In the genomic region with DNA sequence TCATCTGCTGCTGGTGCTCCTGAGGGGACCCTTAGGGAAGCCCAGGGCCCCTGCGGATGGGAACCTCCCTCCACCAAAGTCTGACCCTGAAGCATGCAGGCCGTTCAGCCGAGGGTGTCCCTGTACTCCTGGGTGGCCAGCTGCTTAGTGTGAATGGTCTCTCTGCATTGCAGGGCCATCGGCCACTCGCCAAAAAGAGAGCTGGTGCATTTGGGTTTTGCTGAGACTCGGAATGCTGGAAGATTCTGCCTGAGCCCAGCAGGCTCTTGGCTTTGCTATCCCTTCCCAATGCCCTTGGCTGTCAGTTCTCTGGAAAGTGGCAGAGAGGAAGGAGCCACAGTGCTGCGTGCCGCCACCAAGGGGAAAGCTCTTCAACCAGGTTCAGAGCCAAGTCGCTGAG, we compare ENCODE assay signal across 25 cellular contexts. TPM values are rescaled to one million over a fixed set of nuclear protein-coding genes. Genes with fewer than 3 reads are reported as not detected.
DNase-seq lines count a peak whose midpoint lies in the region; ATAC-seq and TF ChIP-seq lines count a peak whose summit lies in the region.
"Had no signal": no experiment of that assay in that cellular context is flagged by ENCODE, and none has a peak within 500 bp of the region (broad histone marks: within the 10 kb centered on the region; RNA-seq: fewer than 3 reads in every experiment).

No MANE protein-coding gene starts in this region.

- no CpG with 5 or more reads among the region's 9 CpGs for WGBS in IMR-90 (ENCODE audit: extremely low coverage in 2 of 2, insufficient read length in 1 of 2), 2 experiments
- 87 to 95% methylated on average over 4 of the region's 9 CpGs for WGBS in esophagus squamous epithelium, 2 donors

- no peak for TF ChIP-seq RAD21 in IMR-90 (IDR thresholded peaks at IDR 0.05; ENCODE audit: low read length)

- H2BK120ac ChIP-seq in IMR-90 (ENCODE audit: low read depth, low read length), result no peak overlapping the region

- no TSS peak for BruUV-seq in IMR-90 (replicated peaks; lab: Mats Ljungman, UMichigan)

- no peak overlapping the region for H2BK20ac ChIP-seq in IMR-90 (ENCODE audit: low read depth, low read length)

- H3K27ac ChIP-seq in IMR-90 (ENCODE audit: insufficient read depth, low read length) (no peak overlapping the region), esophagus squamous epithelium (peak overlapping the region in 3 of 4 donors; percentile 6 to 57 (median 17))
- no peak overlapping the region for H3K27ac ChIP-seq in CD8-positive, alpha-beta T cell (ENCODE audit: low read depth, low read length)
- H3K27ac ChIP-seq: adrenal gland, dorsolateral prefrontal cortex, prostate gland, SJSA1, thoracic aorta, WERI-Rb-1 had no signal

- no peaks in the 10 kb centered on the region for H3K9me3 Mint-ChIP-seq in CD8-positive, alpha-beta T cell
- H3K9me3 Mint-ChIP-seq: natural killer cell treated with Interleukin-12 subunit alpha and Interleukin-12 subunit beta and Interleukin-15 and Interleukin-18, amount 100 ng/mL, for 72 hours had no signal

- DNase-seq in Ammon's horn (ENCODE audit: low spot score) (peak; percentile 18), IMR-90 (no peak), esophagus squamous epithelium (lab: John Stamatoyannopoulos, UW) (no peak), pons (ENCODE audit: low spot score) (peak; percentile 24), SIG-M5 treated with dmso at 0.1 percent for 504 hours (lab: John Stamatoyannopoulos, UW; ENCODE audit: unreplicated experiment) (no peak), KG1 (lab: John Stamatoyannopoulos, UW) (no peak)
- DNase-seq in stimulated activated CD4-positive, alpha-beta T cell treated with anti-CD3 and anti-CD28 coated beads, Interleukin-4, amount 100 ng/mL, for 1 hour, result no peak
- DNase-seq in CD8-positive, alpha-beta T cell, result no peak
- DNase-seq: activated effector memory CD4-positive, alpha-beta T cell treated with anti-CD3 and anti-CD28 coated beads, Interleukin-2, amount 50 U/mL, for 16 hours; adrenal gland; DMS153; foreskin fibroblast; GDM1; kidney glomerular epithelial cell; NCI-H1436; NCI-H2171; NCI-H774; PC-3; stimulated activated CD4-positive, alpha-beta T cell treated with anti-CD3 and anti-CD28 coated beads, Interleukin-15, amount 100 ng/mL, for 24 hours; WERI-Rb-1 had no signal

- H3K79me1 ChIP-seq in IMR-90 (ENCODE audit: low read depth in 1 of 2, low read length in 2 of 2), result no peaks in the 10 kb centered on the region

- H3K36me3 ChIP-seq in IMR-90 (ENCODE audit: control insufficient read depth, insufficient read depth, low read length) (no peaks in the 10 kb centered on the region), esophagus squamous epithelium (no peaks in the 10 kb centered on the region)
- H3K36me3 ChIP-seq in CD8-positive, alpha-beta T cell (ENCODE audit: insufficient read depth, low read length), result no peaks in the 10 kb centered on the region
- H3K36me3 ChIP-seq: adrenal gland, prostate gland, SJSA1, thoracic aorta, WERI-Rb-1 had no signal

- no peaks in the 10 kb centered on the region; the same call in 1 of the 2 replicates for H3K9me1 ChIP-seq in IMR-90 (ENCODE audit: insufficient read depth, low read length)

- H3K27me3 ChIP-seq in IMR-90 (ENCODE audit: control insufficient read depth, insufficient read depth, low read length), result peaks cover 29% of the 10 kb centered on the region
- H3K27me3 ChIP-seq in esophagus squamous epithelium, result no peaks in the 10 kb centered on the region
- H3K27me3 ChIP-seq in CD8-positive, alpha-beta T cell (ENCODE audit: insufficient read depth, low read length), result no peaks in the 10 kb centered on the region
- H3K27me3 ChIP-seq: SJSA1 had no signal

- H3K56ac ChIP-seq in IMR-90 (ENCODE audit: extremely low read depth, insufficient read depth, low read length), result no peak overlapping the region

- H4K5ac ChIP-seq in IMR-90 (ENCODE audit: low read depth, low read length), result no peak overlapping the region

- ATAC-seq in IMR-90 (ENCODE audit: low read depth), result no peak
- ATAC-seq in CD8-positive, alpha-beta T cell, result no peak
- ATAC-seq: natural killer cell treated with Interleukin-12 subunit alpha and Interleukin-12 subunit beta and Interleukin-15 and Interleukin-18, amount 100 ng/mL, for 72 hours; PC-3 had no signal

- dilution Hi-C loops in IMR-90 (cut with HindIII; ENCODE audit: low sequenced_read_pairs, unreplicated experiment), result no loop called here

- H3K9ac ChIP-seq in IMR-90 (ENCODE audit: low read depth, low read length), result no peak overlapping the region

- H3K4me2 ChIP-seq in IMR-90 (ENCODE audit: low read depth, low read length), result no peak overlapping the region

- no peak overlapping the region for H2BK5ac ChIP-seq in IMR-90 (ENCODE audit: low read depth, low read length, poor library complexity, severe bottlenecking)

- H3K23ac ChIP-seq in IMR-90 (ENCODE audit: low read depth, low read length), result no peak overlapping the region

- no peaks in the 10 kb centered on the region for H4K20me1 ChIP-seq in IMR-90 (ENCODE audit: insufficient read depth, low read length)

- in situ Hi-C loops in IMR-90 (cut with MboI; ENCODE audit: low sequenced_read_pairs), result no loop called here

- TF ChIP-seq POLR2A in IMR-90 (IDR thresholded peaks at IDR 0.05; ENCODE audit: low read depth, low read length) (no peak), esophagus squamous epithelium (IDR thresholded peaks at IDR 0.05) (no peak)

- no peaks in the 10 kb centered on the region for H3K9me3 ChIP-seq in IMR-90 (ENCODE audit: control insufficient read depth, insufficient read depth, low read length)
- H3K9me3 ChIP-seq in esophagus squamous epithelium, result no peaks in the 10 kb centered on the region
- no peaks in the 10 kb centered on the region for H3K9me3 ChIP-seq in CD8-positive, alpha-beta T cell (ENCODE audit: low read length)
- H3K9me3 ChIP-seq: adrenal gland, prostate gland, SJSA1, thoracic aorta had no signal

- peaks cover 32% of the 10 kb centered on the region for H3K4me1 Mint-ChIP-seq in CD8-positive, alpha-beta T cell (ENCODE audit: low read depth)

- no peak overlapping the region for H4K8ac ChIP-seq in IMR-90 (ENCODE audit: low read depth in 2 of 2, low read length in 2 of 2)

- H3K4me1 ChIP-seq in IMR-90 (ENCODE audit: control insufficient read depth, insufficient read depth, low read length) (peaks cover 7% of the 10 kb centered on the region), esophagus squamous epithelium (peaks cover 13 to 49% (median 32%) of the 10 kb centered on the region in 3 donors)
- peaks cover 19% of the 10 kb centered on the region for H3K4me1 ChIP-seq in CD8-positive, alpha-beta T cell (ENCODE audit: insufficient read depth, low read length)
- H3K4me1 ChIP-seq: adrenal gland, prostate gland had no signal

- no peaks in the 10 kb centered on the region for H3K36me3 Mint-ChIP-seq in CD8-positive, alpha-beta T cell
- H3K36me3 Mint-ChIP-seq: natural killer cell treated with Interleukin-12 subunit alpha and Interleukin-12 subunit beta and Interleukin-15 and Interleukin-18, amount 100 ng/mL, for 72 hours had no signal

- POLR2A ChIA-PET in IMR-90 (lab: Charles Lee; ENCODE audit: unreplicated experiment), result interaction anchor here (0.7 kb wide), 1 partner anchor 114 kb away, joined by 5 read pairs; no protein-coding TSS in a partner anchor
- POLR2A ChIA-PET in CD8-positive, alpha-beta T cell (lab: Charles Lee), result no interaction called here

- peaks cover 3% of the 10 kb centered on the region for H3K27me3 Mint-ChIP-seq in CD8-positive, alpha-beta T cell (ENCODE audit: low read depth)

- no peak overlapping the region for H3K18ac ChIP-seq in IMR-90 (ENCODE audit: low read depth, low read length)

- intact Hi-C loops in IMR-90 (cut with micrococcal nuclease) (no loop called here), esophagus squamous epithelium (cut with DNase I) (no loop called here)
- intact Hi-C loops in CD8-positive, alpha-beta T cell (cut with DNase I, micrococcal nuclease), result no loop called here

- no peak overlapping the region for H2BK15ac ChIP-seq in IMR-90 (ENCODE audit: low read depth, low read length)

- H4K91ac ChIP-seq in IMR-90 (ENCODE audit: insufficient read depth, low read depth, low read length), result no peak overlapping the region

- no peak overlapping the region for H3K27ac Mint-ChIP-seq in CD8-positive, alpha-beta T cell
- H3K27ac Mint-ChIP-seq: natural killer cell treated with Interleukin-12 subunit alpha and Interleukin-12 subunit beta and Interleukin-15 and Interleukin-18, amount 100 ng/mL, for 72 hours had no signal

- H2AK9ac ChIP-seq in IMR-90 (replicated peaks; ENCODE audit: low read depth, low read length, poor library complexity), result peak overlapping the region; percentile 37

- no peak overlapping the region for H3K4me3 ChIP-seq in IMR-90 (ENCODE audit: insufficient read depth, low read depth, low read length)
- peak overlapping the region in 2 of 4 donors; percentile 32 to 53 for H3K4me3 ChIP-seq in esophagus squamous epithelium
- no peak overlapping the region for H3K4me3 ChIP-seq in CD8-positive, alpha-beta T cell (ENCODE audit: low read depth, low read length)
- H3K4me3 ChIP-seq: adrenal gland, dorsolateral prefrontal cortex, prostate gland, SJSA1, thoracic aorta had no signal

- H2AK5ac ChIP-seq in IMR-90 (ENCODE audit: low read depth, low read length), result no peak overlapping the region

- TF ChIP-seq CTCF in IMR-90 (conservative IDR thresholded peaks at IDR 0.05; ENCODE audit: low read depth, low read length) (no peak), esophagus squamous epithelium (IDR thresholded peaks at IDR 0.05) (no peak)
- TF ChIP-seq CTCF in CD8-positive, alpha-beta T cell (IDR thresholded peaks at IDR 0.05), result no peak

- CTCF ChIA-PET in IMR-90 (lab: Yijun Ruan, JAX), result interaction anchor here (1.5 to 1.9 kb wide), 2 partner anchors 15 to 81 kb away, joined by 3 to 7 read pairs; no protein-coding TSS in a partner anchor
- CTCF ChIA-PET in CD8-positive, alpha-beta T cell (lab: Charles Lee), result interaction anchor here (0.9 to 2.9 kb wide), 3 partner anchors 14 to 108 kb away, joined by 3 to 16 read pairs (median 11); no protein-coding TSS in a partner anchor

- H3K4ac ChIP-seq in IMR-90 (ENCODE audit: low read depth, low read length), result no peak overlapping the region

- H2AFZ ChIP-seq in IMR-90 (replicated peaks; ENCODE audit: low read length, poor library complexity), result no peak overlapping the region

- no peak overlapping the region for H3K14ac ChIP-seq in IMR-90 (replicated peaks; ENCODE audit: low read depth, low read length)

- no peak overlapping the region for H3K4me3 Mint-ChIP-seq in CD8-positive, alpha-beta T cell
- H3K4me3 Mint-ChIP-seq: natural killer cell treated with Interleukin-12 subunit alpha and Interleukin-12 subunit beta and Interleukin-15 and Interleukin-18, amount 100 ng/mL, for 72 hours had no signal

TF ChIP-seq in IMR-90, 13 proteins besides CTCF, POLR2A, EP300 and RAD21 (continues in another document):
- TF ChIP-seq MAFK (IDR thresholded peaks at IDR 0.05; ENCODE audit: low read depth, low read length) (no peak), RCOR1 (IDR thresholded peaks at IDR 0.05; ENCODE audit: insufficient replicate concordance, low read length) (no peak), MAZ (IDR thresholded peaks at IDR 0.05; ENCODE audit: borderline replicate concordance, low read depth, low read length) (no peak)

RNA-seq across cellular contexts. Expression of a gene that starts 2.8 kb away (rescaled TPM):
- total RNA-seq in IMR-90 (2012; rRNA removed) (0.72 and 0.83 TPM in 2 replicates), esophagus squamous epithelium (1 to 10 TPM in 2 of 4 donors, under 1 TPM in 2; 0.64 to 6.1 (median 2.7) TPM)
- 0.48 and 0.52 TPM in 2 replicates for polyA plus RNA-seq in IMR-90 (2012; rRNA removed)
- 0.40 and 0.52 TPM in 2 replicates for polyA plus RNA-seq in IMR-90 (2012; cell fraction: cytosol; rRNA removed)
- polyA plus RNA-seq in IMR-90 (2012; cell fraction: nucleus; rRNA removed; ENCODE audit: low replicate concordance), result 0.32 and 0.38 TPM in 2 replicates
- total RNA-seq in CD8-positive, alpha-beta T cell, result under 1 TPM; 0.11 to 0.36 TPM
- total RNA-seq: dorsolateral prefrontal cortex; natural killer cell treated with Interleukin-12 subunit alpha and Interleukin-12 subunit beta and Interleukin-15 and Interleukin-18, amount 100 ng/mL, for 72 hours; SJSA1 had no signal

Comparison
In these comparisons a context has a peak if more than half of its experiments do, and no peak if none do; other contexts are left out.
1. DNase-seq: peak in Ammon's horn (single experiment) and pons (single experiment); none in IMR-90 (single experiment), esophagus squamous epithelium (single experiment), stimulated activated CD4-positive, alpha-beta T cell treated with anti-CD3 and anti-CD28 coated beads, Interleukin-4, amount 100 ng/mL, for 1 hour (single experiment), SIG-M5 treated with dmso at 0.1 percent for 504 hours (single experiment), KG1 (single experiment) and CD8-positive, alpha-beta T cell (0 of 7).
2. H3K27ac ChIP-seq: peak in esophagus squamous epithelium (3 of 4); none in IMR-90 (single experiment) and CD8-positive, alpha-beta T cell (single experiment).